1 cellular context compared by ENCODE assay signal in genomic region chrX:149491812-149492211, GRCh38.
TF ChIP-seq lines count a peak whose summit lies in the region.

No MANE protein-coding gene starts in this region.

TF ChIP-seq in GM12878, 131 proteins besides CTCF, POLR2A, EP300 and RAD21:
- TF ChIP-seq TARDBP (IDR thresholded peaks at IDR 0.05; ENCODE audit: borderline replicate concordance) (no peak), NR2F1 (conservative IDR thresholded peaks at IDR 0.05) (0 out of 2 replicates have a peak, but pooled peaks have one; percentile 33)
